8 cellular contexts compared by ENCODE assay signal in the genomic region with DNA sequence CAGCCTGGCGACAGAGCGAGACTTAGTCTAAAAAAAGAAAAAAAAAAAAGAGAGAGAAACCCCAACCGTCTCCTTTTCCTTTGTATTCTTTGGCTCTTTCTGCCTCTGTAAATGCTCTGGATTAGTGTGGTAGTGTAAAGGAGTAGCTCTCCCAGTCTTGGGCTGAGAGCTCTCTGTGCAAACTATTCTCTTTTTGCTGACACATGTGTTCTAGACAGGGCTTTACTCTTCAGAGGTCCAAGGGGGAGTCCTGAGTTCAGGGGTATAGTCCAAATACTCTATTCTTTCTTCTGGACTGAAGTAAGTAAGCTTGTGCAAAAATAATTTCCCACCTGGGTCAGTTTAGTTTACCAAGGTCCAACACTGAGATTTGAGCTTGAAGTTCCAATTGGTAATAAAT.
"Had no signal": no experiment of that assay in that cellular context is flagged by ENCODE, and none has a peak within 500 bp of the region (broad histone marks: within the 10 kb centered on the region; RNA-seq: fewer than 3 reads in every experiment).

No MANE protein-coding gene starts in this region.

- H3K9ac ChIP-seq: GM23248 had no signal

- H3K27ac Mint-ChIP-seq: IgD-negative memory B cell had no signal

- H3K36me3 Mint-ChIP-seq: IgD-negative memory B cell had no signal

- H3K27me3 Mint-ChIP-seq: IgD-negative memory B cell had no signal

- DNase-seq: GM23248, GOT3, H7, HCEC 1CT, Kasumi-1, KG1 had no signal

- H3K27ac ChIP-seq: HL-60 had no signal

- H3K4me3 ChIP-seq: GM23248 had no signal

- H3K4me3 Mint-ChIP-seq: IgD-negative memory B cell had no signal
